Comparison of ENCODE assay signal across 12 cellular contexts in genomic region chr20:22438926-22439325, GRCh38.
DNase-seq lines count a peak whose midpoint lies in the region; ATAC-seq, FAIRE-seq and TF ChIP-seq lines count a peak whose summit lies in the region.
"Had no signal": no experiment of that assay in that cellular context is flagged by ENCODE, and none has a peak within 500 bp of the region (broad histone marks: within the 10 kb centered on the region; RNA-seq: fewer than 3 reads in every experiment).

No MANE protein-coding gene starts in this region.

- ATAC-seq in PC-3, result peak; percentile 64
- no peak for ATAC-seq in GM19397 (IDR thresholded peaks at IDR 0.05; ENCODE audit: unreplicated experiment)
- ATAC-seq: gastroesophageal sphincter, left cardiac atrium had no signal

- H3K4me2 ChIP-seq in PC-3 (ENCODE audit: low read length), result no peak overlapping the region

- no peak overlapping the region for H3K4me3 ChIP-seq in GM12875 (ENCODE audit: low read depth, low read length)
- H3K4me3 ChIP-seq in PC-3 (ENCODE audit: low read length), result no peak overlapping the region
- H3K4me3 ChIP-seq in epithelial cell of proximal tubule (ENCODE audit: low read depth, low read length), result no peak overlapping the region
- H3K4me3 ChIP-seq: gastroesophageal sphincter had no signal

- no peak overlapping the region; the same call in 1 of the 2 replicates for H2AFZ ChIP-seq in PC-3 (ENCODE audit: low read length)

- in situ Hi-C loops in ACHN (cut with HindIII; ENCODE audit: low pct_ligation_motif_present, low pct_unique_long_range_greater_than_20kb, low sequenced_read_pairs), result no loop called here

- DNase-seq in ACHN, result peak; percentile 8
- peak; percentile 34 for DNase-seq in PC-3
- no peak for DNase-seq in epithelial cell of proximal tubule (ENCODE audit: low read depth)
- DNase-seq in hepatic stellate cell (ENCODE audit: low spot score), result no peak
- no peak for DNase-seq in effector CD8-positive, alpha-beta T cell (lab: John Stamatoyannopoulos, UW)
- no peak for DNase-seq in HTR-8/SVneo (ENCODE audit: insufficient read length, low spot score)
- DNase-seq: C1 segment of cervical spinal cord, left cardiac atrium had no signal

- H3K9me3 ChIP-seq in PC-3 (ENCODE audit: low read length), result no peaks in the 10 kb centered on the region

- BruUV-seq in PC-3 (replicated peaks; lab: Mats Ljungman, UMichigan), result no TSS peak

- H3F3A ChIP-seq in PC-3 (ENCODE audit: low read length, unreplicated experiment), result no peaks in the 10 kb centered on the region

- no peak for FAIRE-seq in HTR-8/SVneo (lab: Jason Lieb, UNC)
- FAIRE-seq: TTC549 had no signal

- no peak overlapping the region for H3K9ac ChIP-seq in PC-3 (ENCODE audit: low read length)

- H4K20me1 ChIP-seq in PC-3 (ENCODE audit: low read length), result no peaks in the 10 kb centered on the region

- H3K36me3 ChIP-seq in PC-3 (ENCODE audit: low read depth, low read length), result no peaks in the 10 kb centered on the region
- H3K36me3 ChIP-seq: gastroesophageal sphincter had no signal

- POLR2A ChIA-PET in PC-3 (lab: Charles Lee; ENCODE audit: unreplicated experiment), result no interaction called here

- H3K79me2 ChIP-seq in PC-3 (ENCODE audit: low read length), result no peaks in the 10 kb centered on the region

- no peak overlapping the region for H3K27ac ChIP-seq in PC-3 (ENCODE audit: low read length)
- H3K27ac ChIP-seq: gastroesophageal sphincter had no signal

- H3K9me2 ChIP-seq in PC-3 (replicated peaks; ENCODE audit: low read length), result no peaks in the 10 kb centered on the region

- peaks cover 4% of the 10 kb centered on the region; the same call in 1 of the 2 replicates for H3K4me1 ChIP-seq in PC-3 (ENCODE audit: insufficient read depth, low read length)
- H3K4me1 ChIP-seq: gastroesophageal sphincter had no signal

- intact Hi-C loops in PC-3 (cut with micrococcal nuclease), result no loop called here

- CTCF ChIA-PET in PC-3 (lab: Charles Lee), result interaction anchor here (0.7 kb wide), 1 partner anchor 19 kb away, joined by 3 read pairs; no protein-coding TSS in a partner anchor

- H3K27me3 ChIP-seq in PC-3 (ENCODE audit: low read length), result no peaks in the 10 kb centered on the region
- H3K27me3 ChIP-seq: gastroesophageal sphincter had no signal

- TF ChIP-seq CTCF in GM12875 (IDR thresholded peaks at IDR 0.05; ENCODE audit: borderline replicate concordance, insufficient read depth, low read depth, low read length) (peak; percentile 34; the same call in 1 of the 2 replicates), PC-3 (conservative IDR thresholded peaks at IDR 0.05; ENCODE audit: low read depth, low read length) (peak; percentile 55), epithelial cell of proximal tubule (conservative IDR thresholded peaks at IDR 0.05; ENCODE audit: low read depth, low read length) (peak; percentile 37)

Comparison
In these comparisons a context has a peak if more than half of its experiments do, and no peak if none do; other contexts are left out.
1. DNase-seq: peak in ACHN (single experiment) and PC-3 (single experiment); none in epithelial cell of proximal tubule (single experiment), hepatic stellate cell (single experiment), effector CD8-positive, alpha-beta T cell (single experiment) and HTR-8/SVneo (single experiment).
2. Peak in every context shown above with its lines, with median percentiles within 50 percentile points of each other: CTCF ChIP-seq.